ENCODE assay signal across 11 cellular contexts in the genomic region with DNA sequence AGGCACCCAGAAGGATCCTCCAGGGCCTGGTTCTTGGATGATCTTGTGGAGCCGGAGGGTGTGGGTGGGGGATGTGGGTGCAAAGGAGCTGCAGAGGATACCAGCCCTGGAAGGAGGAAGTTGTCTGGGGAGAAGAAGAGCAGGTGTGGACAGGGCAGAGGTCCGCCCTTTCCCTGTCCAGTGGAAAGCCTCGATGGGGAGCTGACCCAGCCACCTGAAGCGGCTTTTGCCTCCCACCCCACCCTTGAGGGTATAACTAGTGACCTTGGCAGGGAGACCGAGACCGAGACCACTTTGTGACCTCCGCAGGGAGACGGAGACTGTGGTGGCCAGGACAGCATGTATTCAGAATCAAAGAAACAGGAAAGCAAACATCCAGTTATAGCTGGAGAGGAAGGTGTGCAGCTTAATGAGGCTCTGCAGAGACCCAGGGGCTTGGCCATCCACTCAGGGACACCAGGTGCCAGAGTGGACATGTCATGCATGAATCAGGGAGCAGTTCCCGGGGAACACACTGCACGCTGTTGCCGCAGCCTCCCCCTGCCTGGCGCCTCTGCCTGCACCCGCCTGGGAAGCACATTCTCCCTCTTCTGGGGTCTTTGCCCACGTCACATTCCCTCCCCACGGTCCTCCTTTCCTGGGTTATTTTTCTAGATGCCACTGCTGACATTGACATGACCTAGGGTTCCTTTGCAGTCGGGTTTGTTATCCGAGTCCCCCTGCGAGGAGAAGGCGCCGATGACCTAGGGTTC.
"Had no signal": no experiment of that assay in that cellular context is flagged by ENCODE, and none has a peak within 500 bp of the region (broad histone marks: within the 10 kb centered on the region; RNA-seq: fewer than 3 reads in every experiment).

No MANE protein-coding gene starts in this region.

- H3K4me3 ChIP-seq: suprapubic skin had no signal

- H3K36me3 ChIP-seq: suprapubic skin had no signal

- DNase-seq: activated CD4-positive, CD25-positive, alpha-beta regulatory T cell treated with anti-CD3 and anti-CD28 coated beads, Interleukin-2, amount 50 U/mL, for 72 hours; activated naive CD4-positive, alpha-beta T cell; anterior cingulate cortex; effector memory CD4-positive, alpha-beta T cell; head of caudate nucleus; trophoblast cell had no signal

- H3K27ac ChIP-seq: epithelial cell of prostate, suprapubic skin had no signal

- H3K4me3 Mint-ChIP-seq: nephron; stimulated activated naive CD8-positive, alpha-beta T cell treated with anti-CD3 and anti-CD28 coated beads, Interleukin-15, Interleukin-2, amounts not matched to agents 100 ng/mL and 50 ng/mL, for 24 hours had no signal

- H3K27me3 Mint-ChIP-seq: stimulated activated naive CD8-positive, alpha-beta T cell treated with anti-CD3 and anti-CD28 coated beads, Interleukin-15, Interleukin-2, amounts not matched to agents 100 ng/mL and 50 ng/mL, for 24 hours had no signal

- ATAC-seq: sciatic nerve had no signal

- H3K27ac Mint-ChIP-seq: stimulated activated naive CD8-positive, alpha-beta T cell treated with anti-CD3 and anti-CD28 coated beads, Interleukin-15, Interleukin-2, amounts not matched to agents 100 ng/mL and 50 ng/mL, for 24 hours had no signal

- H3K9me3 ChIP-seq: suprapubic skin had no signal

- H3K9me3 Mint-ChIP-seq: nephron had no signal
